1 cellular context compared by ENCODE assay signal in genomic region chrX:110001702-110002299, GRCh38.
A peak's percentile ranks its signal among the peaks of the same experiment; 100 is the strongest.
TF ChIP-seq lines count a peak whose summit lies in the region.

No MANE protein-coding gene starts in this region.

TF ChIP-seq in K562, 482 proteins besides CTCF, POLR2A, EP300 and RAD21 (continued from another document):
- TF ChIP-seq SMARCB1 (IDR thresholded peaks at IDR 0.05; ENCODE audit: insufficient read length, low read depth): no peak
- peak; percentile 62; the same call in 1 of the 2 replicates for TF ChIP-seq NFRKB (IDR thresholded peaks at IDR 0.05; ENCODE audit: low read depth)
- no peak for TF ChIP-seq ZFPM2 (CRISPR knock-in tag; IDR thresholded peaks at IDR 0.05)
- no peak for TF ChIP-seq MIER1 (IDR thresholded peaks at IDR 0.05; ENCODE audit: low read depth)
- TF ChIP-seq MGA (IDR thresholded peaks at IDR 0.05): peak; percentile 96; the same call in 1 of the 2 replicates
- TF ChIP-seq ZBTB12 (CRISPR knock-in tag; IDR thresholded peaks at IDR 0.05): no peak
- TF ChIP-seq GTF3C2 (IDR thresholded peaks at IDR 0.05; ENCODE audit: borderline replicate concordance, extremely low read depth, insufficient read length): no peak
- no peak for TF ChIP-seq SREBF1 (IDR thresholded peaks at IDR 0.05; ENCODE audit: borderline replicate concordance, low read depth, low read length)
- TF ChIP-seq POLR2AphosphoS2 (IDR thresholded peaks at IDR 0.05; ENCODE audit: low read length): no peak
- no peak for TF ChIP-seq SRSF3 (IDR thresholded peaks at IDR 0.05; ENCODE audit: insufficient read depth, low read length)
- no peak; the same call in 1 of the 2 replicates for TF ChIP-seq PYGO2 (tag; IDR thresholded peaks at IDR 0.05)
- no peak for TF ChIP-seq NFXL1 (CRISPR knock-in tag; IDR thresholded peaks at IDR 0.05)
